In genomic region chr21:15671188-15671587, GRCh38 we compare ENCODE assay signal across 23 cellular contexts. TPM values are rescaled to one million over a fixed set of nuclear protein-coding genes. Genes with fewer than 3 reads are reported as not detected.
DNase-seq lines count a peak whose midpoint lies in the region; ATAC-seq and TF ChIP-seq lines count a peak whose summit lies in the region.
"Had no signal": no experiment of that assay in that cellular context is flagged by ENCODE, and none has a peak within 500 bp of the region (broad histone marks: within the 10 kb centered on the region; RNA-seq: fewer than 3 reads in every experiment).

No MANE protein-coding gene starts in this region.

- no peak overlapping the region for H3K27ac ChIP-seq in GM23248
- H3K27ac ChIP-seq: pancreas, right lobe of liver had no signal

- H3K27me3 Mint-ChIP-seq in progenitor cell of endocrine pancreas: no peaks in the 10 kb centered on the region
- H3K27me3 Mint-ChIP-seq: T-cell had no signal

- H3K9me3 ChIP-seq in GM23248 (ENCODE audit: low read depth): no peaks in the 10 kb centered on the region
- H3K9me3 ChIP-seq: pancreas, right lobe of liver had no signal

- H3K79me2 ChIP-seq in GM23248 (ENCODE audit: insufficient read depth): no peaks in the 10 kb centered on the region

- H3K36me3 ChIP-seq in GM23248 (ENCODE audit: low read depth): no peaks in the 10 kb centered on the region
- H3K36me3 ChIP-seq: pancreas, right lobe of liver had no signal

- no peak overlapping the region for H3K4me3 ChIP-seq in GM23248
- H3K4me3 ChIP-seq: pancreas, right lobe of liver had no signal

- no peak for DNase-seq in progenitor cell of endocrine pancreas (ENCODE audit: low spot score, unreplicated experiment)
- DNase-seq in GM03348 (ENCODE audit: low spot score): no peak
- no peak for DNase-seq in GM23248
- DNase-seq: activated CD4-positive, alpha-beta T cell treated with anti-CD3 and anti-CD28 coated beads for 1 hour; aorta; caudate nucleus; CD4-positive, alpha-beta memory T cell; glutamatergic neuron; NCI-H1105 treated with DMSO at 0.1 percent for 48 hours; NCI-H446; pancreas; right lobe of liver; T-cell; trophoblast cell had no signal

- peaks cover 32% of the 10 kb centered on the region for H3K4me1 ChIP-seq in GM23248 (ENCODE audit: insufficient read depth)

- in situ Hi-C loops in GM23248 (cut with MboI): no loop called here

- H3K9me2 ChIP-seq in GM23248 (ENCODE audit: insufficient read depth): no peaks in the 10 kb centered on the region

- ATAC-seq in GM18517 (IDR thresholded peaks at IDR 0.05; ENCODE audit: unreplicated experiment) (peak; percentile 65), GM21723 (IDR thresholded peaks at IDR 0.05; ENCODE audit: unreplicated experiment) (peak; percentile 57), HG03103 (IDR thresholded peaks at IDR 0.05; ENCODE audit: low read depth, unreplicated experiment) (peak; percentile 70), HG02678 (IDR thresholded peaks at IDR 0.05; ENCODE audit: unreplicated experiment) (no peak), GM19035 (IDR thresholded peaks at IDR 0.05; ENCODE audit: unreplicated experiment) (no peak)
- ATAC-seq: activated naive CD4-positive, alpha-beta T cell treated with anti-CD3 and anti-CD28 coated beads, Interleukin-2, amount 50 U/mL, for 72 hours; left lobe of liver; natural killer cell treated with Interleukin-12 subunit alpha and Interleukin-12 subunit beta and Interleukin-15 and Interleukin-18, amount 100 ng/mL, for 72 hours; pancreas; right lobe of liver; T-cell had no signal

- peaks cover 16% of the 10 kb centered on the region for H3F3A ChIP-seq in GM23248 (ENCODE audit: insufficient read depth)

- H3K4me3 Mint-ChIP-seq in progenitor cell of endocrine pancreas (ENCODE audit: low read depth): no peak overlapping the region
- H3K4me3 Mint-ChIP-seq: CD4-positive, alpha-beta memory T cell; mesothelial cell of epicardium; natural killer cell treated with Interleukin-12 subunit alpha and Interleukin-12 subunit beta and Interleukin-15 and Interleukin-18, amount 100 ng/mL, for 72 hours; T-cell had no signal

- H3K9me3 Mint-ChIP-seq in progenitor cell of endocrine pancreas (ENCODE audit: low read depth): no peaks in the 10 kb centered on the region
- H3K9me3 Mint-ChIP-seq: activated naive CD4-positive, alpha-beta T cell treated with anti-CD3 and anti-CD28 coated beads, Interleukin-2, amount 50 U/mL, for 72 hours; CD4-positive, alpha-beta memory T cell; mesothelial cell of epicardium; natural killer cell treated with Interleukin-12 subunit alpha and Interleukin-12 subunit beta and Interleukin-15 and Interleukin-18, amount 100 ng/mL, for 72 hours; T-cell had no signal

- H3K27me3 ChIP-seq in GM23248 (replicated peaks; ENCODE audit: insufficient read depth): no peaks in the 10 kb centered on the region
- H3K27me3 ChIP-seq: pancreas, right lobe of liver had no signal

- H4K20me1 ChIP-seq in GM23248 (ENCODE audit: insufficient read depth): no peaks in the 10 kb centered on the region

- H3K9ac ChIP-seq in GM23248: no peak overlapping the region

- H3K27ac Mint-ChIP-seq in progenitor cell of endocrine pancreas: peak overlapping the region; percentile 55
- H3K27ac Mint-ChIP-seq: activated naive CD4-positive, alpha-beta T cell treated with anti-CD3 and anti-CD28 coated beads, Interleukin-2, amount 50 U/mL, for 72 hours; CD4-positive, alpha-beta memory T cell; mesothelial cell of epicardium; natural killer cell treated with Interleukin-12 subunit alpha and Interleukin-12 subunit beta and Interleukin-15 and Interleukin-18, amount 100 ng/mL, for 72 hours; T-cell had no signal

- no peak for TF ChIP-seq CTCF in progenitor cell of endocrine pancreas (IDR thresholded peaks at IDR 0.05; ENCODE audit: unreplicated experiment)

- peaks cover 11% of the 10 kb centered on the region for H3K4me1 Mint-ChIP-seq in progenitor cell of endocrine pancreas (ENCODE audit: low read depth)
- H3K4me1 Mint-ChIP-seq: CD4-positive, alpha-beta memory T cell; mesothelial cell of epicardium; T-cell had no signal

- H3K4me2 ChIP-seq in GM23248 (ENCODE audit: unreplicated experiment): no peak overlapping the region

- H2AFZ ChIP-seq in GM23248: no peak overlapping the region

- 78 to 81% methylated on average over 3 of the region's 3 CpGs for WGBS in GM23248 (ENCODE audit: low coverage in 1 of 2, low lambda C conversion rate in 2 of 2, missing lambda C conversion rate in 2 of 2), 2 experiments

- no peaks in the 10 kb centered on the region for H3K36me3 Mint-ChIP-seq in progenitor cell of endocrine pancreas (ENCODE audit: insufficient read depth)
- H3K36me3 Mint-ChIP-seq: activated naive CD4-positive, alpha-beta T cell treated with anti-CD3 and anti-CD28 coated beads, Interleukin-2, amount 50 U/mL, for 72 hours; CD4-positive, alpha-beta memory T cell; mesothelial cell of epicardium; natural killer cell treated with Interleukin-12 subunit alpha and Interleukin-12 subunit beta and Interleukin-15 and Interleukin-18, amount 100 ng/mL, for 72 hours; T-cell had no signal

RNA-seq across cellular contexts. Expression of gene USP25, which starts 58.6 kb away (rescaled TPM):
- total RNA-seq in progenitor cell of endocrine pancreas: 48.8 and 50.3 TPM in 2 replicates
- 36.0 and 41.5 TPM in 2 replicates for total RNA-seq in GM23248 (2014; rRNA removed; shearing (Covaris generic))
- 5.8 and 8.0 TPM in 2 replicates for polyA plus RNA-seq in GM23248 (2016; fragmentation: Nextera tagmentation; extraction: Ambion mirVana)

Comparison
In these comparisons a context has a peak if more than half of its experiments do, and no peak if none do; other contexts are left out.
1. ATAC-seq: peak in GM18517 (single experiment), GM21723 (single experiment) and HG03103 (single experiment); none in HG02678 (single experiment) and GM19035 (single experiment).